Comparison of ENCODE assay signal across 9 cellular contexts in the genomic region with DNA sequence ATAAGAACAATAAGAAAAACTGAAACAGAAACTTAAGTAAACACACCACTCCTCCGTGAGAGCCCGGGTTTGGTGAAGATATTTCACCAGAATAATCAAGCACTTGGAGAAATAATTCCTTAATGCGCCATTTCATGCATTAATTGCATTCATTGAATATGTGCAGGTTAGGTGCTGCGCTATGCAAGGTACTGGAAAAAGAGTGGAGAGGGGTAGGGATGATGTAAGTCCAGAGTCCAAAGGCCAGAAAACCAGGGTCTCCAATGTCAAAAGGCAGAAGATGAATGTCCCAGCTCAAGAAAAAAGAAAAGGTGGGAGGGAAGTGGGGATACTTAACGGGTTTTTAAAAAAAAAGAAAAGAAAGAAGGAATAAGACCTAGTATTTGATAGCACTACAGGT. TPM values are rescaled to one million over a fixed set of nuclear protein-coding genes. Genes with fewer than 3 reads are reported as not detected.
DNase-seq lines count a peak whose midpoint lies in the region; ATAC-seq and TF ChIP-seq lines count a peak whose summit lies in the region.
"Had no signal": no experiment of that assay in that cellular context is flagged by ENCODE, and none has a peak within 500 bp of the region (broad histone marks: within the 10 kb centered on the region; RNA-seq: fewer than 3 reads in every experiment).

No MANE protein-coding gene starts in this region.

- H2AFZ ChIP-seq in hepatocyte: peak overlapping the region; percentile 96

- H3K36me3 ChIP-seq in SJCRH30 (no peaks in the 10 kb centered on the region), hepatocyte (replicated peaks; ENCODE audit: insufficient read depth, low read depth) (no peaks in the 10 kb centered on the region)

- H3K9me2 ChIP-seq in hepatocyte (replicated peaks; ENCODE audit: insufficient read depth): no peaks in the 10 kb centered on the region

- H3K27me3 ChIP-seq in SJCRH30 (no peaks in the 10 kb centered on the region), hepatocyte (peaks cover 4% of the 10 kb centered on the region)

- H3K27ac ChIP-seq in SJCRH30: peak overlapping the region; percentile 77; the same call in 1 of the 2 replicates
- H3K27ac ChIP-seq in hepatocyte: peak overlapping the region; percentile 85
- peak overlapping the region in 9 of 21 experiments; percentile 3 to 78 (median 60) for H3K27ac ChIP-seq in skin epidermis

- no peak for TF ChIP-seq POLR2A in GM18505 (IDR thresholded peaks at IDR 0.05; ENCODE audit: borderline replicate concordance, extremely low read depth, insufficient read depth, insufficient read length)

- peak overlapping the region; percentile 83 for H3K4me2 ChIP-seq in hepatocyte

- peak overlapping the region; percentile 65 for H3K4me3 ChIP-seq in GM12864 (ENCODE audit: low read depth, low read length)
- peak overlapping the region; percentile 91 for H3K4me3 ChIP-seq in SJCRH30
- H3K4me3 ChIP-seq in hepatocyte: peak overlapping the region; percentile 59
- peak overlapping the region; percentile 44 to 59 (median 57) for H3K4me3 ChIP-seq in skin epidermis

- 87% methylated on average over 5 of the region's 5 CpGs for WGBS in hepatocyte (ENCODE audit: low lambda C conversion rate, missing lambda C conversion rate)

- no peaks in the 10 kb centered on the region for H4K20me1 ChIP-seq in hepatocyte (ENCODE audit: insufficient read depth, poor library complexity, severe bottlenecking)

- H3K4me1 ChIP-seq in SJCRH30 (no peaks in the 10 kb centered on the region), hepatocyte (ENCODE audit: insufficient read depth) (no peaks in the 10 kb centered on the region)

- H3K79me2 ChIP-seq in hepatocyte: peaks cover 26% of the 10 kb centered on the region

- TF ChIP-seq CTCF in GM12864 (IDR thresholded peaks at IDR 0.05; ENCODE audit: low read depth, low read length, missing control alignments) (no peak), hepatocyte (IDR thresholded peaks at IDR 0.05; ENCODE audit: poor library complexity) (no peak)

- no peak for ATAC-seq in GM18505 (IDR thresholded peaks at IDR 0.05; ENCODE audit: unreplicated experiment)
- no peak for ATAC-seq in GM21447 (IDR thresholded peaks at IDR 0.05; ENCODE audit: unreplicated experiment)

- no peak for DNase-seq in GM12864 (ENCODE audit: low read depth)
- peak in 1 of 2 experiments; percentile 17 for DNase-seq in SJCRH30
- no peak for DNase-seq in hepatocyte (ENCODE audit: low spot score)
- DNase-seq in NCI-H2029 (lab: John Stamatoyannopoulos, UW): no peak
- no peak for DNase-seq in SIG-M5 (lab: John Stamatoyannopoulos, UW)

- H3K9me3 ChIP-seq in SJCRH30 (replicated peaks): peaks cover 34% of the 10 kb centered on the region
- H3K9me3 ChIP-seq in hepatocyte (ENCODE audit: low read depth): peaks cover 15% of the 10 kb centered on the region

RNA-seq across cellular contexts. Expression of gene ZFP37, which starts 0.7 kb away (rescaled TPM):
- total RNA-seq in SJCRH30 (2014; rRNA removed; shearing (Covaris generic)): 9.4 and 10.1 TPM in 2 replicates
- 4.1 and 5.7 TPM in 2 replicates for total RNA-seq in hepatocyte
- polyA plus RNA-seq in hepatocyte: 2.0 and 3.3 TPM in 2 replicates

RNA-seq across cellular contexts. Expression of gene ZNF883, which starts 45.2 kb away (rescaled TPM):
- not detected in 2 replicates for total RNA-seq in SJCRH30 (2014; rRNA removed; shearing (Covaris generic))
- total RNA-seq in hepatocyte: 2.8 and 5.7 TPM in 2 replicates
- polyA plus RNA-seq in hepatocyte: 3.4 and 4.1 TPM in 2 replicates
- total RNA-seq: G401 had no signal
